ENCODE assay signal across 8 cellular contexts in genomic region chr2:106115250-106115649, GRCh38.
A peak's percentile ranks its signal among the peaks of the same experiment; 100 is the strongest.
DNase-seq lines count a peak whose midpoint lies in the region; ATAC-seq, FAIRE-seq and TF ChIP-seq lines count a peak whose summit lies in the region.

No MANE protein-coding gene starts in this region.

- no peaks in the 10 kb centered on the region for H3K27me3 Mint-ChIP-seq in activated naive CD8-positive, alpha-beta T cell
- no peaks in the 10 kb centered on the region for H3K27me3 Mint-ChIP-seq in activated CD4-positive, alpha-beta T cell treated with anti-CD3 and anti-CD28 coated beads, Interleukin-2, amount 10 ng/mL, durations not matched to agents 7 days and 5 days

- H3K4me3 Mint-ChIP-seq in activated naive CD8-positive, alpha-beta T cell: no peak overlapping the region
- H3K4me3 Mint-ChIP-seq in activated CD4-positive, alpha-beta T cell treated with anti-CD3 and anti-CD28 coated beads, Interleukin-2, amount 10 ng/mL, durations not matched to agents 7 days and 5 days: no peak overlapping the region

- H3K36me3 Mint-ChIP-seq in activated naive CD8-positive, alpha-beta T cell: no peaks in the 10 kb centered on the region
- H3K36me3 Mint-ChIP-seq in activated CD4-positive, alpha-beta T cell treated with anti-CD3 and anti-CD28 coated beads, Interleukin-2, amount 10 ng/mL, durations not matched to agents 7 days and 5 days (ENCODE audit: low read depth): peaks cover 43% of the 10 kb centered on the region

- H3K4me1 Mint-ChIP-seq in activated naive CD8-positive, alpha-beta T cell (ENCODE audit: low read depth): peaks cover 10% of the 10 kb centered on the region
- H3K4me1 Mint-ChIP-seq in activated CD4-positive, alpha-beta T cell treated with anti-CD3 and anti-CD28 coated beads, Interleukin-2, amount 10 ng/mL, durations not matched to agents 7 days and 5 days: no peaks in the 10 kb centered on the region

- POLR2A ChIA-PET in activated CD4-positive, alpha-beta T cell treated with anti-CD3 and anti-CD28 coated beads, Interleukin-2, amount 10 ng/mL, durations not matched to agents 7 days and 5 days (lab: Charles Lee): no interaction called here

- no peak for TF ChIP-seq CTCF in D721Med (IDR thresholded peaks at IDR 0.05; ENCODE audit: insufficient read depth, missing control alignments)

- CTCF ChIA-PET in activated CD4-positive, alpha-beta T cell treated with anti-CD3 and anti-CD28 coated beads, Interleukin-2, amount 10 ng/mL, durations not matched to agents 7 days and 5 days (lab: Charles Lee): interaction anchor here (1.6 to 1.8 kb wide), 2 partner anchors 10 to 12 kb away, joined by 4 to 5 read pairs; no protein-coding TSS in a partner anchor

- no peak for FAIRE-seq in D721Med (lab: Jason Lieb, UNC)

- DNase-seq in non-pigmented ciliary epithelial cell (ENCODE audit: low read depth) (peak; percentile 23), left lobe of liver (ENCODE audit: low spot score) (no peak), D721Med (ENCODE audit: insufficient read length, low spot score) (no peak)
- DNase-seq in activated CD4-positive, alpha-beta T cell treated with anti-CD3 and anti-CD28 coated beads, Interleukin-2, amount 10 ng/mL, durations not matched to agents 7 days and 5 days: no peak

- H3K27ac Mint-ChIP-seq in activated naive CD8-positive, alpha-beta T cell: peak overlapping the region; percentile 13
- H3K27ac Mint-ChIP-seq in activated CD4-positive, alpha-beta T cell treated with anti-CD3 and anti-CD28 coated beads, Interleukin-2, amount 10 ng/mL, durations not matched to agents 7 days and 5 days: no peak overlapping the region

- no peaks in the 10 kb centered on the region for H3K9me3 Mint-ChIP-seq in activated naive CD8-positive, alpha-beta T cell (ENCODE audit: low read depth)
- H3K9me3 Mint-ChIP-seq in activated CD4-positive, alpha-beta T cell treated with anti-CD3 and anti-CD28 coated beads, Interleukin-2, amount 10 ng/mL, durations not matched to agents 7 days and 5 days: no peaks in the 10 kb centered on the region

- ATAC-seq in GM18502 (IDR thresholded peaks at IDR 0.05; ENCODE audit: poor library complexity, unreplicated experiment) (peak; percentile 65), HG03378 (IDR thresholded peaks at IDR 0.05; ENCODE audit: unreplicated experiment) (peak; percentile 82), left lobe of liver (no peak), GM21367 (IDR thresholded peaks at IDR 0.05; ENCODE audit: unreplicated experiment) (no peak)

Comparison
In these comparisons a context has a peak if more than half of its experiments do, and no peak if none do; other contexts are left out.
1. ATAC-seq: peak in GM18502 (single experiment) and HG03378 (single experiment); none in left lobe of liver (single experiment) and GM21367 (single experiment).